In the genomic region with DNA sequence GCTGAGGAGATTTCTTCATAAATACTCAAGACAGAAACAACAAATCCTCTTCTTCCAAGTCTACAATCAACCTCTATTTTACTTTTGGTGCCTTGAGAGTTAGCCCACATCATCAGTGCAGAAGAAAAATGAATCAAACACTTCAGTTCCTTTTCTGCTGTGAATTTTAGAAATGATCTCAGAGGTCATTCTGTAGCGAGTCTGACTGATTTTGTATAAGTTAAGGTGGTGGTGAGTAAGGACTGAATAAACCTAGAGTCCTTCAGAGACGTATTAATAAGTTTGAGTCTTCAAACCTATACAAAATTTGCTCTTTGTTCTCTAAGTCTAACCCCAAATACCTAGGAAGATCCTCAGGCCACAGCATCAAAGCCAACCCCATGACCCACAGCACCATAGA, we compare ENCODE assay signal across 1 cellular context.
TF ChIP-seq lines count a peak whose summit lies in the region.

No MANE protein-coding gene starts in this region.

TF ChIP-seq in IMR-90, 13 proteins besides CTCF, POLR2A, EP300 and RAD21 (continued from another document):
- no peak for TF ChIP-seq ELK1 (IDR thresholded peaks at IDR 0.05; ENCODE audit: borderline replicate concordance, low read depth, low read length)
- TF ChIP-seq CHD1 (IDR thresholded peaks at IDR 0.05; ENCODE audit: low read depth, low read length) = no peak
- TF ChIP-seq BHLHE40 (IDR thresholded peaks at IDR 0.05; ENCODE audit: low read depth, low read length) = no peak
